Comparison of ENCODE assay signal across 9 cellular contexts in genomic region chr10:8331896-8332729, GRCh38.
DNase-seq lines count a peak whose midpoint lies in the region; ATAC-seq lines count a peak whose summit lies in the region.
"Had no signal": no experiment of that assay in that cellular context is flagged by ENCODE, and none has a peak within 500 bp of the region (broad histone marks: within the 10 kb centered on the region; RNA-seq: fewer than 3 reads in every experiment).

No MANE protein-coding gene starts in this region.

- no peaks in the 10 kb centered on the region for H3K9me3 ChIP-seq in endocrine pancreas (ENCODE audit: control insufficient read depth, low read length)
- no peaks in the 10 kb centered on the region for H3K9me3 ChIP-seq in muscle layer of duodenum (ENCODE audit: control insufficient read depth in 1 of 2, low read length in 2 of 2)

- peak; percentile 95 for ATAC-seq in GM21737 (IDR thresholded peaks at IDR 0.05; ENCODE audit: unreplicated experiment)

- H3K4me1 ChIP-seq in endocrine pancreas (ENCODE audit: control insufficient read depth, insufficient read depth, low read length) (no peaks in the 10 kb centered on the region), muscle layer of duodenum (ENCODE audit: control insufficient read depth in 1 of 2, insufficient read depth in 2 of 2, low read length in 2 of 2) (peaks cover 0 to 8% of the 10 kb centered on the region in 2 donors)

- no peak overlapping the region for H3K27ac ChIP-seq in muscle layer of duodenum (ENCODE audit: low read length)
- H3K27ac ChIP-seq: VCaP had no signal

- H3K36me3 ChIP-seq in endocrine pancreas (ENCODE audit: control insufficient read depth, insufficient read depth, low read length) (no peaks in the 10 kb centered on the region), muscle layer of duodenum (ENCODE audit: control insufficient read depth in 1 of 2, insufficient read depth in 2 of 2, low read length in 2 of 2) (no peaks in the 10 kb centered on the region)

- peak overlapping the region; percentile 15 for H3K4me3 ChIP-seq in endocrine pancreas (ENCODE audit: control insufficient read depth, insufficient read depth, low read length)
- H3K4me3 ChIP-seq in muscle layer of duodenum (ENCODE audit: low read depth in 1 of 2, low read length in 2 of 2), result peak overlapping the region; percentile 26 to 60

- DNase-seq in EL (peak; percentile 23), M059J (ENCODE audit: low read depth) (peak; percentile 89), NCI-H2227 (lab: John Stamatoyannopoulos, UW; ENCODE audit: unreplicated experiment) (no peak)
- DNase-seq in activated CD8-positive, alpha-beta memory T cell treated with anti-CD3 and anti-CD28 coated beads for 4 hours (ENCODE audit: low read depth in 2 of 2), result peak; percentile 65 to 76
- peak; percentile 72 to 83 for DNase-seq in stimulated activated CD8-positive, alpha-beta memory T cell treated with anti-CD3 and anti-CD28 coated beads, Interleukin-7, amount 100 ng/mL, for 4 hours (ENCODE audit: low read depth in 2 of 2)

- peak overlapping the region; percentile 32 for H3K9ac ChIP-seq in endocrine pancreas (ENCODE audit: control insufficient read depth, insufficient read depth, low read length)

- H3K27me3 ChIP-seq in endocrine pancreas (ENCODE audit: control insufficient read depth, insufficient read depth, low read length), result no peaks in the 10 kb centered on the region
- no peaks in the 10 kb centered on the region for H3K27me3 ChIP-seq in muscle layer of duodenum (ENCODE audit: low read depth, low read length)
